In genomic region chr17:47301831-47302230, GRCh38 we compare ENCODE assay signal across 27 cellular contexts. TPM values are rescaled to one million over a fixed set of nuclear protein-coding genes. Genes with fewer than 3 reads are reported as not detected.
"Had no signal": no experiment of that assay in that cellular context is flagged by ENCODE, and none has a peak within 500 bp of the region (broad histone marks: within the 10 kb centered on the region; RNA-seq: fewer than 3 reads in every experiment).

No MANE protein-coding gene starts in this region.

- H3K27ac Mint-ChIP-seq: activated CD4-positive, alpha-beta memory T cell treated with anti-CD3 and anti-CD28 coated beads, Interleukin-2, amount 10 ng/mL, durations not matched to agents 7 days and 5 days; activated naive CD8-positive, alpha-beta T cell treated with anti-CD3 and anti-CD28 coated beads for 36 hours; activated T-cell treated with anti-CD3 and anti-CD28 coated beads, Interleukin-2, amount 50 U/mL, for 24 hours had no signal

- DNase-seq: activated CD4-positive, alpha-beta T cell treated with anti-CD3 and anti-CD28 coated beads for 1 hour; activated CD4-positive, CD25-positive, alpha-beta regulatory T cell; activated effector memory CD4-positive, alpha-beta T cell treated with anti-CD3 and anti-CD28 coated beads, Interleukin-2, amount 50 U/mL, for 16 hours; activated naive CD4-positive, alpha-beta T cell; activated naive CD4-positive, alpha-beta T cell treated with anti-CD3 and anti-CD28 coated beads, Interleukin-2, amount 50 U/mL, for 16 hours; activated naive CD8-positive, alpha-beta T cell treated with anti-CD3 and anti-CD28 coated beads for 36 hours; activated T-cell treated with anti-CD3 and anti-CD28 coated beads, Interleukin-2, amount 50 U/mL, for 24 hours; amniotic stem cell; aorta; brain microvascular endothelial cell; central memory CD4-positive, alpha-beta T cell; Kasumi-1; MM.1S; MV-4-11; NCI-H1092; NCI-H1436 treated with DMSO at 0.1 percent for 48 hours; NCI-H1694 treated with DMSO at 0.1 percent for 48 hours; NCI-H2029; NCI-H345; NCI-H524 treated with DMSO at 0.1 percent for 48 hours; PC-9; Right ventricle myocardium superior; SW 1271; T-helper 9 cell had no signal

- H3K4me3 Mint-ChIP-seq: activated CD4-positive, alpha-beta memory T cell treated with anti-CD3 and anti-CD28 coated beads, Interleukin-2, amount 10 ng/mL, durations not matched to agents 7 days and 5 days; activated naive CD8-positive, alpha-beta T cell treated with anti-CD3 and anti-CD28 coated beads for 36 hours; activated T-cell treated with anti-CD3 and anti-CD28 coated beads, Interleukin-2, amount 50 U/mL, for 24 hours had no signal

- H3K27me3 Mint-ChIP-seq: activated CD4-positive, alpha-beta memory T cell treated with anti-CD3 and anti-CD28 coated beads, Interleukin-2, amount 10 ng/mL, durations not matched to agents 7 days and 5 days; activated naive CD8-positive, alpha-beta T cell treated with anti-CD3 and anti-CD28 coated beads for 36 hours; activated T-cell treated with anti-CD3 and anti-CD28 coated beads, Interleukin-2, amount 50 U/mL, for 24 hours had no signal

- H3K9me3 Mint-ChIP-seq: activated CD4-positive, alpha-beta memory T cell treated with anti-CD3 and anti-CD28 coated beads, Interleukin-2, amount 10 ng/mL, durations not matched to agents 7 days and 5 days had no signal

- H3K4me3 ChIP-seq: PC-9 had no signal

- H3K27ac ChIP-seq: brain microvascular endothelial cell, PC-9, VCaP had no signal

- H3K27me3 ChIP-seq: brain microvascular endothelial cell had no signal

RNA-seq across cellular contexts. Expression of gene ITGB3, which starts 48.2 kb away (rescaled TPM):
- total RNA-seq: NCI-H460 had no signal
